11 cellular contexts compared by ENCODE assay signal in the genomic region with DNA sequence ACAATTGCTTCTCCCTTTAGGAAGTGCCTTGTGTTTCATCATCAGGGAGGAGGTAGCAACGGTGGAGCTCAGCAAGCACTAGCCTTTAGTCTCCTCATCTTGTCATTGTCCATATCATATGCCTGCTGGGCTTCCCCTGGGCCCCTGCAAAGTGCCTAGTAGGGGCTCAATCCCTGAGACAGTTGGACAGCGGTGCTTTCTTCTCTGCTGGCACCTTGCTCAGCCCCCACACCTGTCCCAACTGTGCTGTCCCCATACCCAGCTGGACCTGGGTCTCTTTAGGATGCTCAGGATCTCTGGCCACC. TPM values are rescaled to one million over a fixed set of nuclear protein-coding genes. Genes with fewer than 3 reads are reported as not detected.
DNase-seq lines count a peak whose midpoint lies in the region; ATAC-seq and TF ChIP-seq lines count a peak whose summit lies in the region.
"Had no signal": no experiment of that assay in that cellular context is flagged by ENCODE, and none has a peak within 500 bp of the region (broad histone marks: within the 10 kb centered on the region; RNA-seq: fewer than 3 reads in every experiment).

No MANE protein-coding gene starts in this region.

- H3K27ac Mint-ChIP-seq in CD8-positive, alpha-beta T cell = no peak overlapping the region
- peak overlapping the region; percentile 74 for H3K27ac Mint-ChIP-seq in activated T-helper 17 cell treated with anti-CD3 and anti-CD28 coated beads, Interleukin-2, amount 50 U/mL, for 72 hours
- peak overlapping the region in 3 of 6 donors; percentile 87 to 93 (median 92) for H3K27ac Mint-ChIP-seq in naive B cell

- 60 to 62% methylated on average over 2 of the region's 2 CpGs for WGBS in testis, 2 donors

- POLR2A ChIA-PET in CD8-positive, alpha-beta T cell (lab: Charles Lee) = interaction anchor here (2.6 to 2.8 kb wide), 2 partner anchors 10 to 15 kb away, joined by 13 to 16 read pairs; partner anchors contain the start of genes ABCF2 and CHPF2
- POLR2A ChIA-PET in HEK293 (lab: Yijun Ruan, JAX) = interaction anchor here (0.6 to 4.1 kb wide), 3 partner anchors 10 to 852 kb away, joined by 4 to 23 read pairs (median 12); partner anchors contain the start of genes ABCF2 and CHPF2

- H3K4me3 Mint-ChIP-seq in CD8-positive, alpha-beta T cell = peak overlapping the region; percentile 70
- H3K4me3 Mint-ChIP-seq in activated T-helper 17 cell treated with anti-CD3 and anti-CD28 coated beads, Interleukin-2, amount 50 U/mL, for 72 hours = peak overlapping the region; percentile 64
- H3K4me3 Mint-ChIP-seq in naive B cell = peak overlapping the region; percentile 80 to 90 (median 83)

- no peak for TF ChIP-seq POLR2A in testis (IDR thresholded peaks at IDR 0.05)

- H3K4me1 Mint-ChIP-seq in CD8-positive, alpha-beta T cell (ENCODE audit: low read depth) = peaks cover 34% of the 10 kb centered on the region
- peaks cover 17% of the 10 kb centered on the region for H3K4me1 Mint-ChIP-seq in activated T-helper 17 cell treated with anti-CD3 and anti-CD28 coated beads, Interleukin-2, amount 50 U/mL, for 72 hours
- H3K4me1 Mint-ChIP-seq in naive B cell = peaks cover 33 to 51% (median 47%) of the 10 kb centered on the region in 3 donors

- no peaks in the 10 kb centered on the region for H3K36me3 ChIP-seq in CD8-positive, alpha-beta T cell (ENCODE audit: insufficient read depth, low read length)
- H3K36me3 ChIP-seq in HEK293 (ENCODE audit: control insufficient read depth in 2 of 2, insufficient read depth in 1 of 2, low read length in 2 of 2) (peaks cover 0 to 51% of the 10 kb centered on the region in 2 experiments; a peak in 1 of 3 replicates), testis (ENCODE audit: low read depth, missing control alignments) (no peaks in the 10 kb centered on the region)

- no peak for TF ChIP-seq CTCF in CD8-positive, alpha-beta T cell (IDR thresholded peaks at IDR 0.05)
- TF ChIP-seq CTCF in HEK293 (tag by site-specific recombination; IDR thresholded peaks at IDR 0.05) = no peak
- TF ChIP-seq CTCF in testis (IDR thresholded peaks at IDR 0.05) = no peak

- peaks cover 19% of the 10 kb centered on the region for H3K36me3 Mint-ChIP-seq in CD8-positive, alpha-beta T cell
- H3K36me3 Mint-ChIP-seq in activated T-helper 17 cell treated with anti-CD3 and anti-CD28 coated beads, Interleukin-2, amount 50 U/mL, for 72 hours (ENCODE audit: low read depth) = peaks cover 19% of the 10 kb centered on the region
- no peaks in the 10 kb centered on the region for H3K36me3 Mint-ChIP-seq in naive B cell

- H3K27me3 ChIP-seq in CD8-positive, alpha-beta T cell (ENCODE audit: insufficient read depth, low read length) = no peaks in the 10 kb centered on the region
- H3K27me3 ChIP-seq in testis = no peaks in the 10 kb centered on the region

- H3K9me3 ChIP-seq in CD8-positive, alpha-beta T cell (ENCODE audit: low read length) = no peaks in the 10 kb centered on the region
- H3K9me3 ChIP-seq in HEK293 (ENCODE audit: control insufficient read depth, insufficient read depth, low read depth, low read length) (no peaks in the 10 kb centered on the region), testis (no peaks in the 10 kb centered on the region)

- CTCF ChIA-PET in CD8-positive, alpha-beta T cell (lab: Charles Lee) = interaction anchor here (0.7 to 3.0 kb wide), 7 partner anchors 9 to 119 kb away, joined by 3 to 23 read pairs (median 9); partner anchors contain the start of gene ABCF2
- CTCF ChIA-PET in HEK293 (lab: Yijun Ruan, JAX) = interaction anchor here (0.5 to 4.6 kb wide), 9 partner anchors 8 to 72 kb away, joined by 3 to 43 read pairs (median 4); partner anchors contain the start of gene ABCF2

- no peak for DNase-seq in CD8-positive, alpha-beta T cell
- DNase-seq in naive B cell = no peak
- no peak for DNase-seq in testis
- no peak for DNase-seq in OCI-M1 (lab: John Stamatoyannopoulos, UW)
- DNase-seq in NCI-H1436 treated with DMSO at 0.1 percent for 48 hours (lab: John Stamatoyannopoulos, UW) = no peak
- DNase-seq: DMS 273 treated with DMSO at 0.1 percent for 48 hours, right cardiac atrium, SHP77 treated with DMSO at 0.1 percent for 48 hours had no signal

- no peak overlapping the region for H3K4me3 ChIP-seq in CD8-positive, alpha-beta T cell (ENCODE audit: low read depth, low read length)
- H3K4me3 ChIP-seq in HEK293 (ENCODE audit: low read depth, low read length) (no peak overlapping the region), testis (no peak overlapping the region)

- no peak for ATAC-seq in CD8-positive, alpha-beta T cell
- ATAC-seq in activated T-helper 17 cell treated with anti-CD3 and anti-CD28 coated beads, Interleukin-2, amount 50 U/mL, for 72 hours (replicated peaks) = no peak
- no peak for ATAC-seq in naive B cell (ENCODE audit: low read depth in 2 of 2)
- ATAC-seq: right cardiac atrium had no signal

- H3K27ac ChIP-seq in CD8-positive, alpha-beta T cell (ENCODE audit: low read depth, low read length) = no peak overlapping the region
- H3K27ac ChIP-seq in HEK293 (ENCODE audit: extremely low read depth, low read depth, low read length) (no peak overlapping the region), testis (no peak overlapping the region)

- no peaks in the 10 kb centered on the region for H3K27me3 Mint-ChIP-seq in CD8-positive, alpha-beta T cell (ENCODE audit: low read depth)
- peaks cover 15% of the 10 kb centered on the region for H3K27me3 Mint-ChIP-seq in activated T-helper 17 cell treated with anti-CD3 and anti-CD28 coated beads, Interleukin-2, amount 50 U/mL, for 72 hours
- peaks cover 0 to 15% (median 14%) of the 10 kb centered on the region in 3 donors for H3K27me3 Mint-ChIP-seq in naive B cell

- peaks cover 37% of the 10 kb centered on the region for H3K4me1 ChIP-seq in CD8-positive, alpha-beta T cell (ENCODE audit: insufficient read depth, low read length)
- H3K4me1 ChIP-seq in HEK293 (ENCODE audit: control insufficient read depth, insufficient read depth, low read length) (no peaks in the 10 kb centered on the region; the same call in 1 of the 2 replicates), testis (peaks cover 28% of the 10 kb centered on the region)

- no peaks in the 10 kb centered on the region for H3K9me3 Mint-ChIP-seq in CD8-positive, alpha-beta T cell
- no peaks in the 10 kb centered on the region for H3K9me3 Mint-ChIP-seq in activated T-helper 17 cell treated with anti-CD3 and anti-CD28 coated beads, Interleukin-2, amount 50 U/mL, for 72 hours
- no peaks in the 10 kb centered on the region for H3K9me3 Mint-ChIP-seq in naive B cell

- intact Hi-C loops in CD8-positive, alpha-beta T cell (cut with DNase I, micrococcal nuclease) = loop anchor here in 1 of 2 experiments (10.0 kb wide), 1 partner anchor 632 kb away; the partner anchor contains the start of gene PRKAG2
- intact Hi-C loops in testis (cut with DNase I; ENCODE audit: low total_unique reads) = no loop called here

TF ChIP-seq in HEK293, 187 proteins besides CTCF, POLR2A, EP300 and RAD21 (continues in another document):
- TF ChIP-seq ZNF221 (tag by site-specific recombination; IDR thresholded peaks at IDR 0.05; ENCODE audit: borderline replicate concordance) = no peak

RNA-seq across cellular contexts. Expression of gene SMARCD3, which starts 5.5 kb away (rescaled TPM):
- 10 to 100 TPM; 25.6 to 28.0 TPM for total RNA-seq in CD8-positive, alpha-beta T cell
- total RNA-seq in activated T-helper 17 cell treated with anti-CD3 and anti-CD28 coated beads, Interleukin-2, amount 50 U/mL, for 72 hours = 10 to 100 TPM in 1 of 2 donors, 1 to 10 TPM in 1; 1.3 to 11.8 TPM
- polyA plus RNA-seq in naive B cell (ENCODE audit: low read depth in 6 of 6) (1 to 10 TPM in 1 of 6 donors, under 1 TPM in 3, not detected in 2; 0.35 to 3.1 (median 0.64) TPM), testis (ENCODE audit: insufficient read depth, low read depth, low replicate concordance) (55.1 TPM)
- total RNA-seq in testis = 100 to 1,000 TPM in 1 of 2 donors, 10 to 100 TPM in 1; 94.0 to 122 TPM

RNA-seq across cellular contexts. Expression of gene CHPF2, which starts 10.7 kb away (rescaled TPM):
- total RNA-seq in CD8-positive, alpha-beta T cell = 10 to 100 TPM; 24.7 to 24.9 TPM
- 10 to 100 TPM; 31.3 to 36.3 TPM for total RNA-seq in activated T-helper 17 cell treated with anti-CD3 and anti-CD28 coated beads, Interleukin-2, amount 50 U/mL, for 72 hours
- polyA plus RNA-seq in naive B cell (ENCODE audit: low read depth in 6 of 6) (10 to 100 TPM; 20.4 to 43.9 (median 25.2) TPM), testis (ENCODE audit: insufficient read depth, low read depth, low replicate concordance) (22.6 TPM)
- 10 to 100 TPM; 66.5 to 70.5 TPM for total RNA-seq in testis

RNA-seq across cellular contexts. Expression of gene ABCF2, which starts 16.0 kb away (rescaled TPM):
- total RNA-seq in CD8-positive, alpha-beta T cell = 10 to 100 TPM; 12.7 to 16.5 TPM
- total RNA-seq in activated T-helper 17 cell treated with anti-CD3 and anti-CD28 coated beads, Interleukin-2, amount 50 U/mL, for 72 hours = 10 to 100 TPM; 26.9 to 55.2 TPM
- polyA plus RNA-seq in naive B cell (ENCODE audit: low read depth in 6 of 6) = 10 to 100 TPM; 23.0 to 32.6 (median 25.4) TPM
- 10 to 100 TPM; 44.4 to 49.4 TPM for total RNA-seq in testis
- 54.3 TPM for polyA plus RNA-seq in testis (ENCODE audit: insufficient read depth, low read depth, low replicate concordance)

RNA-seq across cellular contexts. Expression of gene H2BK1, which starts 32.7 kb away (rescaled TPM):
- total RNA-seq in CD8-positive, alpha-beta T cell = 1 to 10 TPM; 1.5 to 1.6 TPM
- 1 to 10 TPM in 1 of 2 donors, not detected in 1; 1.2 TPM for total RNA-seq in activated T-helper 17 cell treated with anti-CD3 and anti-CD28 coated beads, Interleukin-2, amount 50 U/mL, for 72 hours
- polyA plus RNA-seq in naive B cell (ENCODE audit: low read depth in 6 of 6) = not detected
- not detected for total RNA-seq in testis
- polyA plus RNA-seq in testis (ENCODE audit: insufficient read depth, low read depth, low replicate concordance) = not detected
- total RNA-seq: cerebellum, right cardiac atrium had no signal
- polyA plus RNA-seq: right cardiac atrium had no signal

RNA-seq across cellular contexts. Expression of gene ASB10, which starts 55.9 kb away (rescaled TPM):
- total RNA-seq in CD8-positive, alpha-beta T cell = not detected
- not detected for total RNA-seq in activated T-helper 17 cell treated with anti-CD3 and anti-CD28 coated beads, Interleukin-2, amount 50 U/mL, for 72 hours
- polyA plus RNA-seq in naive B cell (ENCODE audit: low read depth in 6 of 6) = not detected
- under 1 TPM in 1 of 2 donors, not detected in 1; 0.39 TPM for total RNA-seq in testis
- polyA plus RNA-seq in testis (ENCODE audit: insufficient read depth, low read depth, low replicate concordance) = 0.18 TPM
- total RNA-seq: cerebellum had no signal
